In genomic region chr12:116931665-116932064, GRCh38 we compare ENCODE assay signal across 15 cellular contexts. TPM values are rescaled to one million over a fixed set of nuclear protein-coding genes. Genes with fewer than 3 reads are reported as not detected.
"Had no signal": no experiment of that assay in that cellular context is flagged by ENCODE, and none has a peak within 500 bp of the region (broad histone marks: within the 10 kb centered on the region; RNA-seq: fewer than 3 reads in every experiment).

No MANE protein-coding gene starts in this region.

- H3K27ac ChIP-seq: thoracic aorta, upper lobe of right lung had no signal

- H3K9me3 ChIP-seq: thoracic aorta, upper lobe of right lung had no signal

- H3K4me3 ChIP-seq: thoracic aorta, upper lobe of right lung had no signal

- H3K27me3 ChIP-seq: upper lobe of right lung had no signal

- DNase-seq: activated CD4-positive, alpha-beta T cell treated with anti-CD3 and anti-CD28 coated beads for 36 hours; activated CD4-positive, alpha-beta T cell treated with anti-CD3 and anti-CD28 coated beads, Interleukin-2, amount 50 U/mL, for 48 hours; activated T-cell treated with anti-CD3 and anti-CD28 coated beads for 4 hours; effector CD4-positive, alpha-beta T cell; foreskin fibroblast; midbrain; occipital lobe; posterior cingulate gyrus; retina; stimulated activated naive B cell treated with anti-CD40 and anti-IgM and Interleukin-4, amounts not matched to agents 10 μg/mL and 1 μg/mL and 100 μg/mL, for 72 hours; upper lobe of right lung had no signal

RNA-seq across cellular contexts. Expression of gene HRK, which starts 50.4 kb away (rescaled TPM):
- total RNA-seq: activated CD4-positive, alpha-beta T cell treated with anti-CD3 and anti-CD28 coated beads for 36 hours; glomerular endothelial cell; left lobe of liver; lung microvascular endothelial cell; upper lobe of right lung had no signal
